ENCODE assay signal across 9 cellular contexts in the genomic region with DNA sequence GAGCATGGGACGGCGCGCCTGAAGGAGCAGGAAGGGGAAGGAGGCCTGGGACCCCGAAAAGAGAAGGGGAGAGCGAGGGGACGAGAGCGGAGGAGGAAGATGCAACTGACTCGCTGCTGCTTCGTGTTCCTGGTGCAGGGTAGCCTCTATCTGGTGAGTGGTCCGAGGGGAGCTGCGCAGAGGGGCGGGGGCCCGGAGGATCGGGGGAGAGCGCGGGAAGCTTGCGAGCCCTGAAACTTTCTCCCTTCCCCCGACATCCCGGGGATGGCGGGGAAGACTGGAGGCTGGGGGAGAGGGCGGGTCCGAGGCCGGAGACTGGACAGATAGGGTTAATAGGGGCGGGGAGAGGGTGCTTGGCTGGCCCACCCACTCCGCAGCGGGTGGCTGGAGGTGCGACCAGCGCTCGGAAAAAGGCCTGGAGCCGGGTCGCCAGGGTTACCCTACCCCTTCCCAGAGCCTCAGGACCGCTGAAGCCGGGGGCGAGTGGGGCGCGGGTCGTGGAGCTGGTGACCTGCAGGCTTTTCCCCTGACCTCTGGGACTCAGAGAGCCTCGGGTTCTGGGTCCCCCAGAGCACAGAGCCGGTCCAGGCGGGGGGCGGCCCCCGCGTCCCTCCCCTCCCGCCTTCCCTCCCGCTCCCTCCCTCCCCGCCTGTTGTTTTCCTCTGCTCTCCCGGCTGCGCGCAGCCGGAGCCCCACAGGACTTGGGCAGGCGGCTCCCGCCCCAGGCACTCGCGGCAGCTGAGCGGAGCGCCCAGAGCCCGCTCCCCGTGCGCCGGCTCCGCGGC. TPM values are rescaled to one million over a fixed set of nuclear protein-coding genes. Genes with fewer than 3 reads are reported as not detected.
DNase-seq lines count a peak whose midpoint lies in the region; ATAC-seq and TF ChIP-seq lines count a peak whose summit lies in the region.
"Had no signal": no experiment of that assay in that cellular context is flagged by ENCODE, and none has a peak within 500 bp of the region (broad histone marks: within the 10 kb centered on the region; RNA-seq: fewer than 3 reads in every experiment).

No MANE protein-coding gene starts in this region.

- H3K36me3 ChIP-seq in esophagus muscularis mucosa, result peaks cover 0 to 11% (median 0%) of the 10 kb centered on the region in 4 donors

- ATAC-seq in stimulated activated naive CD8-positive, alpha-beta T cell treated with anti-CD3 and anti-CD28 coated beads, Interleukin-15, Interleukin-2, amounts not matched to agents 100 U/mL and 50 U/mL, for 24 hours, result no peak
- peak; percentile 12 to 19 for ATAC-seq in naive B cell (ENCODE audit: low read depth in 2 of 2)
- ATAC-seq in HG02759 (IDR thresholded peaks at IDR 0.05; ENCODE audit: unreplicated experiment), result no peak

- DNase-seq in stimulated activated naive CD8-positive, alpha-beta T cell treated with anti-CD3 and anti-CD28 coated beads, Interleukin-15, Interleukin-2, amounts not matched to agents 100 U/mL and 50 U/mL, for 24 hours, result no peak
- peak; percentile 58 for DNase-seq in SW480 (ENCODE audit: low spot score)
- no peak for DNase-seq in esophagus muscularis mucosa (ENCODE audit: extremely low spot score)
- DNase-seq in naive B cell, result no peak
- DNase-seq in activated CD8-positive, alpha-beta memory T cell treated with anti-CD3 and anti-CD28 coated beads, Interleukin-2, amount 50 U/mL, for 4 hours, result no peak
- no peak for DNase-seq in mesenteric fat pad (ENCODE audit: low spot score)

- TF ChIP-seq CTCF in esophagus muscularis mucosa (IDR thresholded peaks at IDR 0.05), result no peak

- peaks cover 41% of the 10 kb centered on the region for H3K27me3 Mint-ChIP-seq in stimulated activated naive CD8-positive, alpha-beta T cell treated with anti-CD3 and anti-CD28 coated beads, Interleukin-15, Interleukin-2, amounts not matched to agents 100 ng/mL and 50 ng/mL, for 24 hours
- H3K27me3 Mint-ChIP-seq in naive B cell, result peaks cover 35 to 74% (median 67%) of the 10 kb centered on the region in 3 donors

- H3K4me1 ChIP-seq in esophagus muscularis mucosa, result peaks cover 30 to 55% (median 50%) of the 10 kb centered on the region in 4 donors

- H3K27ac ChIP-seq in esophagus muscularis mucosa (replicated peaks in 1 of 4), result peak overlapping the region; percentile 84 to 91 (median 88)
- H3K27ac ChIP-seq: epithelial cell of prostate had no signal

- no peak overlapping the region for H3K27ac Mint-ChIP-seq in stimulated activated naive CD8-positive, alpha-beta T cell treated with anti-CD3 and anti-CD28 coated beads, Interleukin-15, Interleukin-2, amounts not matched to agents 100 ng/mL and 50 ng/mL, for 24 hours
- H3K27ac Mint-ChIP-seq in naive B cell, result no peak overlapping the region

- TF ChIP-seq EP300 in esophagus muscularis mucosa (IDR thresholded peaks at IDR 0.05), result no peak

- intact Hi-C loops in esophagus muscularis mucosa (cut with DNase I), result loop anchor here (5.0 to 10.0 kb wide), 2 partner anchors 36 to 418 kb away; partner anchors contain the start of gene DLX3

- no peaks in the 10 kb centered on the region for H3K36me3 Mint-ChIP-seq in stimulated activated naive CD8-positive, alpha-beta T cell treated with anti-CD3 and anti-CD28 coated beads, Interleukin-15, Interleukin-2, amounts not matched to agents 100 ng/mL and 50 ng/mL, for 24 hours (ENCODE audit: low read depth)
- H3K36me3 Mint-ChIP-seq in naive B cell, result no peaks in the 10 kb centered on the region

- no peaks in the 10 kb centered on the region for H3K9me3 Mint-ChIP-seq in stimulated activated naive CD8-positive, alpha-beta T cell treated with anti-CD3 and anti-CD28 coated beads, Interleukin-15, Interleukin-2, amounts not matched to agents 100 ng/mL and 50 ng/mL, for 24 hours
- no peaks in the 10 kb centered on the region for H3K9me3 Mint-ChIP-seq in naive B cell

- WGBS in esophagus muscularis mucosa, result 0% methylated on average over 20 of the region's 62 CpGs

- H3K4me3 ChIP-seq in esophagus muscularis mucosa, result peak overlapping the region; percentile 61 to 91 (median 86)

- H3K27me3 ChIP-seq in esophagus muscularis mucosa, result no peaks in the 10 kb centered on the region

- TF ChIP-seq POLR2A in esophagus muscularis mucosa (IDR thresholded peaks at IDR 0.05; ENCODE audit: low read depth), result no peak

- H3K4me3 Mint-ChIP-seq in stimulated activated naive CD8-positive, alpha-beta T cell treated with anti-CD3 and anti-CD28 coated beads, Interleukin-15, Interleukin-2, amounts not matched to agents 100 ng/mL and 50 ng/mL, for 24 hours, result peak overlapping the region; percentile 71
- H3K4me3 Mint-ChIP-seq in naive B cell, result peak overlapping the region; percentile 30 to 84 (median 80)

- H3K9me3 ChIP-seq in esophagus muscularis mucosa, result no peaks in the 10 kb centered on the region

- H3K4me1 Mint-ChIP-seq in stimulated activated naive CD8-positive, alpha-beta T cell treated with anti-CD3 and anti-CD28 coated beads, Interleukin-15, Interleukin-2, amounts not matched to agents 100 ng/mL and 50 ng/mL, for 24 hours (ENCODE audit: low read depth), result peaks cover 22% of the 10 kb centered on the region
- peaks cover 13 to 20% (median 14%) of the 10 kb centered on the region in 3 donors for H3K4me1 Mint-ChIP-seq in naive B cell

RNA-seq across cellular contexts. Expression of gene NXPH3, which starts 0.6 kb away (rescaled TPM):
- total RNA-seq in esophagus muscularis mucosa (10 to 100 TPM; 12.6 to 37.8 (median 21.2) TPM), mesenteric fat pad (3.8 TPM)
- not detected for polyA plus RNA-seq in naive B cell (ENCODE audit: low read depth in 6 of 6)

Comparison
In these comparisons a context has a peak if more than half of its experiments do, and no peak if none do; other contexts are left out.
1. ATAC-seq: peak in naive B cell (2 of 2); none in stimulated activated naive CD8-positive, alpha-beta T cell treated with anti-CD3 and anti-CD28 coated beads, Interleukin-15, Interleukin-2, amounts not matched to agents 100 U/mL and 50 U/mL, for 24 hours (single experiment) and HG02759 (single experiment).